In the genomic region with DNA sequence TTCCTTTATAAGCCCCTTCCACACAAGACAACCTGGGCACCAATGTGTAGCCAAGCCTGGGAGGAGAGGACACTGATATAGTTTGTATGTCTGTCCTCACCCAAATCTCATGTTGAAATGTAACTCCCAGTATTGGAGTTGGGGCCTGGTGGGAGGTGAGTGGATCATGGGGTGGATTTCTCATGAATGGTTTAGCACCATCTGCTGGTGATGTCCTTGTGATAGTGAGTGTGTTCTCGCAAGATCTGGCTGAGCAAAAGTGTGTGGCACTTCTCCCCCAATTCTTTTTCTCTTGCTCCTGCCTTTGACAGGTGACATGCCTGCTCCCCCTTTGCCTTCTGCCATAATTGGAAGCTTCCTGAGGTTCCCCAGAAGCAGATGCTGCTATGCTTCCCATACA, we compare ENCODE assay signal across 12 cellular contexts.
A peak's percentile ranks its signal among the peaks of the same experiment; 100 is the strongest.
DNase-seq lines count a peak whose midpoint lies in the region; ATAC-seq, FAIRE-seq and TF ChIP-seq lines count a peak whose summit lies in the region.
"Had no signal": no experiment of that assay in that cellular context is flagged by ENCODE, and none has a peak within 500 bp of the region (broad histone marks: within the 10 kb centered on the region; RNA-seq: fewer than 3 reads in every experiment).

No MANE protein-coding gene starts in this region.

- H3K27ac ChIP-seq in VCaP: no peak overlapping the region
- H3K27ac ChIP-seq in keratinocyte (ENCODE audit: control insufficient read depth, insufficient read depth, low read length): no peak overlapping the region
- H3K27ac ChIP-seq in upper lobe of left lung: no peak overlapping the region

- H3K4me1 ChIP-seq in keratinocyte (ENCODE audit: control insufficient read depth, extremely low read depth, insufficient read depth, low read length): no peaks in the 10 kb centered on the region
- H3K4me1 ChIP-seq in upper lobe of left lung: no peaks in the 10 kb centered on the region

- no peak for FAIRE-seq in keratinocyte (lab: Jason Lieb, UNC)

- no peak for ATAC-seq in upper lobe of left lung (ENCODE audit: low FRiP score in 2 of 2)
- ATAC-seq: activated CD8-positive, alpha-beta memory T cell treated with anti-CD3 and anti-CD28 coated beads, Interleukin-2, amount 10 ng/mL, durations not matched to agents 7 days and 5 days; natural killer cell; T-helper 17 cell had no signal

- no peak overlapping the region for H2AFZ ChIP-seq in keratinocyte (ENCODE audit: control insufficient read depth, low read length)

- no peaks in the 10 kb centered on the region for H3K79me2 ChIP-seq in keratinocyte (ENCODE audit: control insufficient read depth, insufficient read depth, low read length)

- TF ChIP-seq RAD21 in Ishikawa (IDR thresholded peaks at IDR 0.05; ENCODE audit: low read depth): peak; percentile 27; the same call in 1 of the 2 replicates

- H3K9ac ChIP-seq in keratinocyte (ENCODE audit: control insufficient read depth, extremely low read depth, insufficient read depth, low read length): no peak overlapping the region

- H3K4me2 ChIP-seq in keratinocyte (ENCODE audit: control insufficient read depth, extremely low read depth, insufficient read depth, low read depth, low read length): no peak overlapping the region

- peak; percentile 2 for DNase-seq in EH (ENCODE audit: low read depth)
- no peak for DNase-seq in keratinocyte (ENCODE audit: low read depth, low spot score)
- no peak for DNase-seq in stimulated activated CD4-positive, alpha-beta T cell treated with anti-CD3 and anti-CD28 coated beads, Interleukin-2, amount 100 ng/mL, for 48 hours
- no peak for DNase-seq in activated CD4-positive, alpha-beta T cell treated with anti-CD3 and anti-CD28 coated beads for 4 hours
- DNase-seq in DMS153 treated with DMSO at 0.1 percent for 48 hours (lab: John Stamatoyannopoulos, UW; ENCODE audit: unreplicated experiment): no peak
- no peak for DNase-seq in upper lobe of left lung
- DNase-seq: activated CD8-positive, alpha-beta memory T cell treated with anti-CD3 and anti-CD28 coated beads, Interleukin-2, amount 10 ng/mL, durations not matched to agents 7 days and 5 days; amygdala; natural killer cell; T-helper 17 cell had no signal

- peak; percentile 60 for TF ChIP-seq CTCF in VCaP (conservative IDR thresholded peaks at IDR 0.05)
- peak; percentile 12 to 51 (median 17) for TF ChIP-seq CTCF in keratinocyte (optimal IDR thresholded peaks at IDR 0.05 in 1 of 3, IDR thresholded peaks at IDR 0.05 in 1 of 3, conservative IDR thresholded peaks at IDR 0.05 in 1 of 3; ENCODE audit: extremely low read depth in 1 of 3, insufficient read depth in 2 of 3, low read length in 3 of 3)
- TF ChIP-seq CTCF in upper lobe of left lung (IDR thresholded peaks at IDR 0.05): no peak

- no peak for TF ChIP-seq POLR2A in upper lobe of left lung (IDR thresholded peaks at IDR 0.05)

- no peaks in the 10 kb centered on the region for H3K9me3 ChIP-seq in keratinocyte (ENCODE audit: control insufficient read depth, low read depth, low read length)
- H3K9me3 ChIP-seq in upper lobe of left lung: no peaks in the 10 kb centered on the region

- no peaks in the 10 kb centered on the region for H4K20me1 ChIP-seq in keratinocyte (ENCODE audit: control insufficient read depth, extremely low read depth, insufficient read depth, low read length)

- TF ChIP-seq EP300 in Ishikawa (IDR thresholded peaks at IDR 0.05; ENCODE audit: borderline replicate concordance) (no peak), upper lobe of left lung (IDR thresholded peaks at IDR 0.05) (no peak)

- H3K36me3 ChIP-seq in keratinocyte (ENCODE audit: control insufficient read depth in 2 of 2, extremely low read depth in 1 of 2, insufficient read depth in 2 of 2, low read length in 2 of 2) (no peaks in the 10 kb centered on the region), upper lobe of left lung (no peaks in the 10 kb centered on the region)

- H3K4me3 ChIP-seq in keratinocyte (ENCODE audit: control insufficient read depth in 2 of 3, extremely low read depth in 1 of 3, insufficient read depth in 2 of 3, low read depth in 1 of 3, low read length in 3 of 3) (no peak overlapping the region), upper lobe of left lung (no peak overlapping the region)

- H3K9me1 ChIP-seq in keratinocyte (ENCODE audit: control insufficient read depth, extremely low read depth, insufficient read depth, low read length): no peaks in the 10 kb centered on the region

- 60 to 92% methylated on average over 1 of the region's 1 CpG for WGBS in upper lobe of left lung, 2 donors

- dilution Hi-C loops in keratinocyte (cut with MboI; ENCODE audit: extremely low pct_ligation_motif_present, low sequenced_read_pairs): no loop called here

- H3K27me3 ChIP-seq in keratinocyte (ENCODE audit: control insufficient read depth, extremely low read depth, insufficient read depth, low read length) (peaks cover 3% of the 10 kb centered on the region), upper lobe of left lung (no peaks in the 10 kb centered on the region)

TF ChIP-seq in Ishikawa, 13 proteins besides CTCF, POLR2A, EP300 and RAD21:
- TF ChIP-seq FOXM1 (IDR thresholded peaks at IDR 0.05; ENCODE audit: borderline replicate concordance, low read depth) (no peak), CEBPB (IDR thresholded peaks at IDR 0.05) (no peak), YY1 (IDR thresholded peaks at IDR 0.05; ENCODE audit: low read depth) (no peak), MAX (IDR thresholded peaks at IDR 0.05) (no peak), TAF1 (IDR thresholded peaks at IDR 0.05; ENCODE audit: low read depth) (no peak), NFIC (IDR thresholded peaks at IDR 0.05) (no peak), ZBTB7A (IDR thresholded peaks at IDR 0.05; ENCODE audit: low read depth) (no peak), CREB1 (IDR thresholded peaks at IDR 0.05; ENCODE audit: low read depth) (no peak), TEAD4 (IDR thresholded peaks at IDR 0.05) (no peak)
- TF ChIP-seq, protein P1, sequence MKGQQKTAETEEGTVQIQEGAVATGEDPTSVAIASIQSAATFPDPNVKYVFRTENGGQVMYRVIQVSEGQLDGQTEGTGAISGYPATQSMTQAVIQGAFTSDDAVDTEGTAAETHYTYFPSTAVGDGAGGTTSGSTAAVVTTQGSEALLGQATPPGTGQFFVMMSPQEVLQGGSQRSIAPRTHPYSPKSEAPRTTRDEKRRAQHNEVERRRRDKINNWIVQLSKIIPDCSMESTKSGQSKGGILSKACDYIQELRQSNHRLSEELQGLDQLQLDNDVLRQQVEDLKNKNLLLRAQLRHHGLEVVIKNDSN (IDR thresholded peaks at IDR 0.05): no peak
- TF ChIP-seq, protein P2, sequence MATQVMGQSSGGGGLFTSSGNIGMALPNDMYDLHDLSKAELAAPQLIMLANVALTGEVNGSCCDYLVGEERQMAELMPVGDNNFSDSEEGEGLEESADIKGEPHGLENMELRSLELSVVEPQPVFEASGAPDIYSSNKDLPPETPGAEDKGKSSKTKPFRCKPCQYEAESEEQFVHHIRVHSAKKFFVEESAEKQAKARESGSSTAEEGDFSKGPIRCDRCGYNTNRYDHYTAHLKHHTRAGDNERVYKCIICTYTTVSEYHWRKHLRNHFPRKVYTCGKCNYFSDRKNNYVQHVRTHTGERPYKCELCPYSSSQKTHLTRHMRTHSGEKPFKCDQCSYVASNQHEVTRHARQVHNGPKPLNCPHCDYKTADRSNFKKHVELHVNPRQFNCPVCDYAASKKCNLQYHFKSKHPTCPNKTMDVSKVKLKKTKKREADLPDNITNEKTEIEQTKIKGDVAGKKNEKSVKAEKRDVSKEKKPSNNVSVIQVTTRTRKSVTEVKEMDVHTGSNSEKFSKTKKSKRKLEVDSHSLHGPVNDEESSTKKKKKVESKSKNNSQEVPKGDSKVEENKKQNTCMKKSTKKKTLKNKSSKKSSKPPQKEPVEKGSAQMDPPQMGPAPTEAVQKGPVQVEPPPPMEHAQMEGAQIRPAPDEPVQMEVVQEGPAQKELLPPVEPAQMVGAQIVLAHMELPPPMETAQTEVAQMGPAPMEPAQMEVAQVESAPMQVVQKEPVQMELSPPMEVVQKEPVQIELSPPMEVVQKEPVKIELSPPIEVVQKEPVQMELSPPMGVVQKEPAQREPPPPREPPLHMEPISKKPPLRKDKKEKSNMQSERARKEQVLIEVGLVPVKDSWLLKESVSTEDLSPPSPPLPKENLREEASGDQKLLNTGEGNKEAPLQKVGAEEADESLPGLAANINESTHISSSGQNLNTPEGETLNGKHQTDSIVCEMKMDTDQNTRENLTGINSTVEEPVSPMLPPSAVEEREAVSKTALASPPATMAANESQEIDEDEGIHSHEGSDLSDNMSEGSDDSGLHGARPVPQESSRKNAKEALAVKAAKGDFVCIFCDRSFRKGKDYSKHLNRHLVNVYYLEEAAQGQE (IDR thresholded peaks at IDR 0.05; ENCODE audit: low read depth): no peak

Comparison
In these comparisons a context has a peak if more than half of its experiments do, and no peak if none do; other contexts are left out.
1. CTCF ChIP-seq: peak in VCaP (single experiment) and keratinocyte (3 of 3); none in upper lobe of left lung (0 of 6).